Comparison of ENCODE assay signal across 8 cellular contexts in the genomic region with DNA sequence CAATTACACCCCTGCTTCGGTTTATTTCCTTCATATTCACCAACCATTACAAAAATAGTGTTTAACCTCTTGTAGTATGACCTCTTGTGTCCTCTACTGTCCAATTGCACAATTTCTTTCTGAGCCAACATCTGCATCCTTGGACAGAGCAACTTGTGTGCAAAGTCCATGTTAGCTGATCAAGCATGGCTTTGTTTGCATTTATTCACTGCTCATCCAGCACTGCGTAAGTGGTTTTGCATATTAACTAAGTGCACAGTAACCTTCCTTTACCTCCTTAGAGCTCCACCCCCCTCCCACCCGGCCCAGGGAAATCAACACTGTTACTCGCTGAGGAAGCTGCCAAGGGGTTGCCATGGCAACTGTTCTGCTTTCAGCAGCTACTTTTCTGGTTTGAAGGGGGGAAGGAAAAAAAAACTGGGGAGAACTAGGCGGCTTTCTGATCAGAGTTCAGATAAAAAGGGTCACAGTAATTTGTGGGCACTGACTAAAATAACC.
DNase-seq lines count a peak whose midpoint lies in the region; ATAC-seq lines count a peak whose summit lies in the region.

No MANE protein-coding gene starts in this region.

- peaks cover 19% of the 10 kb centered on the region for H3K36me3 Mint-ChIP-seq in central memory CD8-positive, alpha-beta T cell (ENCODE audit: insufficient read depth)

- ATAC-seq in central memory CD8-positive, alpha-beta T cell (replicated peaks; ENCODE audit: extremely low read depth, poor library complexity, severe bottlenecking), result peak; percentile 87
- ATAC-seq in left lobe of liver, result peak; percentile 77

- no peaks in the 10 kb centered on the region for H3K27me3 ChIP-seq in H7 (ENCODE audit: control insufficient read depth, insufficient read depth, low read length)

- H3K27ac Mint-ChIP-seq in central memory CD8-positive, alpha-beta T cell (ENCODE audit: low read depth), result peak overlapping the region; percentile 98

- peak overlapping the region; percentile 69 for H3K4me3 Mint-ChIP-seq in central memory CD8-positive, alpha-beta T cell

- no peaks in the 10 kb centered on the region for H3K27me3 Mint-ChIP-seq in central memory CD8-positive, alpha-beta T cell

- no peaks in the 10 kb centered on the region for H3K36me3 ChIP-seq in H7 (replicated peaks; ENCODE audit: control insufficient read depth, insufficient read depth, low read length)

- no peak overlapping the region for H3K4me3 ChIP-seq in H7 (ENCODE audit: insufficient read depth, low read depth, low read length)

- DNase-seq in COR-L47 (lab: John Stamatoyannopoulos, UW) (peak; percentile 96), H7 (peak; percentile 10), NCI-H187 treated with DMSO at 0.1 percent for 48 hours (lab: John Stamatoyannopoulos, UW) (peak; percentile 49), left lobe of liver (ENCODE audit: low spot score) (peak; percentile 97), NOMO-1 (lab: John Stamatoyannopoulos, UW; ENCODE audit: unreplicated experiment in 2 of 2) (no peak)
- DNase-seq in activated CD4-positive, alpha-beta T cell treated with anti-CD3 and anti-CD28 coated beads for 1 hour, result peak; percentile 72
- DNase-seq in central memory CD8-positive, alpha-beta T cell (ENCODE audit: low spot score in 2 of 2), result peak; percentile 48 to 79
- DNase-seq in stimulated activated CD4-positive, alpha-beta T cell treated with anti-CD3 and anti-CD28 coated beads, Interleukin-2, amount 100 ng/mL, for 24 hours, result peak; percentile 71 to 77

- H3K9me3 Mint-ChIP-seq in central memory CD8-positive, alpha-beta T cell, result no peaks in the 10 kb centered on the region

- H3K4me1 Mint-ChIP-seq in central memory CD8-positive, alpha-beta T cell, result peaks cover 50% of the 10 kb centered on the region

Comparison
In these comparisons a context has a peak if more than half of its experiments do, and no peak if none do; other contexts are left out.
1. DNase-seq: peak in COR-L47 (single experiment), H7 (single experiment), NCI-H187 treated with DMSO at 0.1 percent for 48 hours (single experiment), activated CD4-positive, alpha-beta T cell treated with anti-CD3 and anti-CD28 coated beads for 1 hour (single experiment), central memory CD8-positive, alpha-beta T cell (2 of 2), left lobe of liver (single experiment) and stimulated activated CD4-positive, alpha-beta T cell treated with anti-CD3 and anti-CD28 coated beads, Interleukin-2, amount 100 ng/mL, for 24 hours (2 of 2); none in NOMO-1 (0 of 2).